ENCODE assay signal across 9 cellular contexts in the genomic region with DNA sequence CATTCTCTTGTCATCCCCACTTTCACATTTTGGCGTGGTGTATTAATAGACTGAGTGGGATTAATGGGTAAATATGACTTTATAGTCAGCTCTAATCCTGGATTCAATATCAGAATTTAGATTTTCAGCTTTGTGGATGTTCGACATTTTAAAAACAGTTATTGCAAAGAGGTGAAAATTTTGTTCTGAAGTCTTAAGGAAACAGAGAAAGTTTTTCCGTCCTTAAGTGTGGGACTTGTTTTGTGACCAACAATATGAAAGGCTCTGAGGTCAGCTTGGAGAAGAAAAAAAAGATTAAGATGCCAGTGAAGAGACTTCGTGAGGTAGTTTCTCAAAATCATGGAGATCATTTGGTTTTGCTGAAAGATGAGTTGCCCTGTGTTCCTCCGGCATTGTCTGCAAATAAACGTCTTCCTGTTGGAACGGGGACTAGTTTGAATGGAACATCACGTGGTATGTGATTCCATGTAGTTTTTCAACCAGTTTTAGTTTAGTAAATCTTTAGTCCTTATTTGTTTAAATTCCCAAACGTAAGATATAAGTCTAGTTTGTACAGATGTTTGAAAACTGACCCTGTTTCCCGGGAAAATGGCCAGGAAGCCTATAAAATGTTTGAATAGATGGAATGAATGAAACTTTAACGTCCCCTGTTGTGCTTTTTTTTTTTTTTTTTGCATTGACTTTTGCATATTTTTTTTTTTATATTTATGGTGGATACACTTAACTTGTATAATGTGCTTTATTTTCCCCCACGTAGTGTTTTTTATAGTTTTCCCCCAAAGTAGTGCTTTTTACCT. TPM values are rescaled to one million over a fixed set of nuclear protein-coding genes. Genes with fewer than 3 reads are reported as not detected.
DNase-seq lines count a peak whose midpoint lies in the region; ATAC-seq, FAIRE-seq and TF ChIP-seq lines count a peak whose summit lies in the region.
"Had no signal": no experiment of that assay in that cellular context is flagged by ENCODE, and none has a peak within 500 bp of the region (broad histone marks: within the 10 kb centered on the region; RNA-seq: fewer than 3 reads in every experiment).

No MANE protein-coding gene starts in this region.

- no peaks in the 10 kb centered on the region for H3K27me3 ChIP-seq in MG63
- H3K27me3 ChIP-seq in SK-N-SH (ENCODE audit: insufficient read depth) = no peaks in the 10 kb centered on the region
- no peaks in the 10 kb centered on the region for H3K27me3 ChIP-seq in endocrine pancreas (ENCODE audit: control insufficient read depth, insufficient read depth, low read length)

- H3K4me3 ChIP-seq in MG63 = peak overlapping the region; percentile 88
- H3K4me3 ChIP-seq in SK-N-SH (ENCODE audit: low read depth in 2 of 2, low read length in 1 of 2) = peak overlapping the region; percentile 80 to 90
- peak overlapping the region; percentile 99 for H3K4me3 ChIP-seq in endocrine pancreas (ENCODE audit: control insufficient read depth, insufficient read depth, low read length)

- CTCF ChIA-PET in SK-N-SH (lab: Yijun Ruan, JAX) = interaction anchor here (1.0 to 5.4 kb wide), 2 partner anchors 32 to 64 kb away, joined by 3 to 19 read pairs; partner anchors contain the start of gene TOMM20L

- peaks cover 66% of the 10 kb centered on the region for H3K79me2 ChIP-seq in SK-N-SH (ENCODE audit: insufficient read depth)

- H4K20me1 ChIP-seq in SK-N-SH (ENCODE audit: insufficient read depth) = no peaks in the 10 kb centered on the region

- no peaks in the 10 kb centered on the region for H3K9me3 ChIP-seq in MG63
- no peaks in the 10 kb centered on the region for H3K9me3 ChIP-seq in SK-N-SH
- no peaks in the 10 kb centered on the region for H3K9me3 ChIP-seq in endocrine pancreas (ENCODE audit: control insufficient read depth, low read length)

- H2AFZ ChIP-seq in SK-N-SH (ENCODE audit: low read depth) = peak overlapping the region; percentile 97

- no peak; the same call in 1 of the 2 replicates for TF ChIP-seq CTCF in SK-N-SH (IDR thresholded peaks at IDR 0.05)

- POLR2A ChIA-PET in SK-N-SH (lab: Yijun Ruan, JAX) = interaction anchor here (2.3 kb wide), 1 partner anchor 130 kb away, joined by 8 read pairs; the partner anchor contains the start of gene ARID4A

- H3F3A ChIP-seq in SK-N-SH (replicated peaks; ENCODE audit: insufficient read depth) = peaks cover 18% of the 10 kb centered on the region

- ATAC-seq in HG02623 (IDR thresholded peaks at IDR 0.05; ENCODE audit: unreplicated experiment) = no peak

- H3K9ac ChIP-seq in SK-N-SH = peak overlapping the region; percentile 90
- H3K9ac ChIP-seq in endocrine pancreas (ENCODE audit: control insufficient read depth, insufficient read depth, low read length) = peak overlapping the region; percentile 69

- TF ChIP-seq EP300 in SK-N-SH (IDR thresholded peaks at IDR 0.05; ENCODE audit: borderline replicate concordance in 1 of 2, low read depth in 1 of 2, low read length in 1 of 2) = no peak

- H3K4me1 ChIP-seq in SK-N-SH (ENCODE audit: control insufficient read depth in 1 of 2, insufficient read depth in 2 of 2, low read depth in 1 of 2, low read length in 1 of 2) = peaks cover 0 to 6% of the 10 kb centered on the region in 2 experiments; a peak in 3 of 4 replicates
- peaks cover 24% of the 10 kb centered on the region for H3K4me1 ChIP-seq in endocrine pancreas (ENCODE audit: control insufficient read depth, insufficient read depth, low read length)

- WGBS in SK-N-SH (ENCODE audit: low lambda C conversion rate) = 2% methylated on average over 12 of the region's 12 CpGs

- no peak for TF ChIP-seq RAD21 in SK-N-SH (IDR thresholded peaks at IDR 0.05; ENCODE audit: low read length)

- H3K4me2 ChIP-seq in SK-N-SH = peak overlapping the region; percentile 90

- H3K36me3 ChIP-seq in MG63 (peaks cover 10% of the 10 kb centered on the region), SK-N-SH (replicated peaks in 1 of 2; ENCODE audit: control insufficient read depth in 1 of 2, insufficient read depth in 2 of 2, low read length in 1 of 2) (peaks cover 11 to 21% of the 10 kb centered on the region in 2 experiments), endocrine pancreas (ENCODE audit: control insufficient read depth, insufficient read depth, low read length) (no peaks in the 10 kb centered on the region)

- no peaks in the 10 kb centered on the region for H3K9me2 ChIP-seq in SK-N-SH

- no peak for FAIRE-seq in urothelium cell line (lab: Jason Lieb, UNC)

- DNase-seq in NOMO-1 (lab: John Stamatoyannopoulos, UW; ENCODE audit: unreplicated experiment in 2 of 2) = peak; percentile 2 to 36
- no peak for DNase-seq in NOMO-1 treated with dmso at 0.1 percent for 144 hours (lab: John Stamatoyannopoulos, UW; ENCODE audit: unreplicated experiment)
- DNase-seq in MG63 = peak; percentile 2
- DNase-seq in SK-N-SH = peak; percentile 35
- DNase-seq in midbrain (lab: John Stamatoyannopoulos, UW) = peak; percentile 20
- DNase-seq in urothelium cell line (ENCODE audit: low spot score) = peak; percentile 49

- H3K27ac ChIP-seq in SK-N-SH (ENCODE audit: low read depth in 2 of 2, low read length in 1 of 2) = peak overlapping the region; percentile 91 to 99

TF ChIP-seq in SK-N-SH, 30 proteins besides CTCF, POLR2A, EP300 and RAD21 (continues in another document):
- no peak for TF ChIP-seq FOXM1 (IDR thresholded peaks at IDR 0.05; ENCODE audit: low read depth)
- TF ChIP-seq RCOR1 (IDR thresholded peaks at IDR 0.05; ENCODE audit: low read length) = no peak
- TF ChIP-seq MXI1 (IDR thresholded peaks at IDR 0.05; ENCODE audit: low read depth, low read length) = peak; percentile 72
- no peak for TF ChIP-seq RFX5 (IDR thresholded peaks at IDR 0.05; ENCODE audit: low read length)
- no peak for TF ChIP-seq CHD2 (IDR thresholded peaks at IDR 0.05; ENCODE audit: low read length, partially characterized antibody)
- TF ChIP-seq FOSL2 (IDR thresholded peaks at IDR 0.05; ENCODE audit: borderline replicate concordance, low read depth) = no peak
- TF ChIP-seq SMC3 (IDR thresholded peaks at IDR 0.05; ENCODE audit: low read depth, low read length) = no peak
- TF ChIP-seq POLR2AphosphoS5 (IDR thresholded peaks at IDR 0.05; ENCODE audit: low read depth, low read length) = no peak
- TF ChIP-seq, protein P1, sequence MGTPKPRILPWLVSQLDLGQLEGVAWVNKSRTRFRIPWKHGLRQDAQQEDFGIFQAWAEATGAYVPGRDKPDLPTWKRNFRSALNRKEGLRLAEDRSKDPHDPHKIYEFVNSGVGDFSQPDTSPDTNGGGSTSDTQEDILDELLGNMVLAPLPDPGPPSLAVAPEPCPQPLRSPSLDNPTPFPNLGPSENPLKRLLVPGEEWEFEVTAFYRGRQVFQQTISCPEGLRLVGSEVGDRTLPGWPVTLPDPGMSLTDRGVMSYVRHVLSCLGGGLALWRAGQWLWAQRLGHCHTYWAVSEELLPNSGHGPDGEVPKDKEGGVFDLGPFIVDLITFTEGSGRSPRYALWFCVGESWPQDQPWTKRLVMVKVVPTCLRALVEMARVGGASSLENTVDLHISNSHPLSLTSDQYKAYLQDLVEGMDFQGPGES (IDR thresholded peaks at IDR 0.05; ENCODE audit: low read depth, low read length) = no peak
- no peak for TF ChIP-seq NFIC (IDR thresholded peaks at IDR 0.05; ENCODE audit: borderline replicate concordance)
- peak; percentile 66 for TF ChIP-seq MAX (IDR thresholded peaks at IDR 0.05; ENCODE audit: low read depth)
- TF ChIP-seq JUND (IDR thresholded peaks at IDR 0.05) = no peak
- TF ChIP-seq, protein P2, sequence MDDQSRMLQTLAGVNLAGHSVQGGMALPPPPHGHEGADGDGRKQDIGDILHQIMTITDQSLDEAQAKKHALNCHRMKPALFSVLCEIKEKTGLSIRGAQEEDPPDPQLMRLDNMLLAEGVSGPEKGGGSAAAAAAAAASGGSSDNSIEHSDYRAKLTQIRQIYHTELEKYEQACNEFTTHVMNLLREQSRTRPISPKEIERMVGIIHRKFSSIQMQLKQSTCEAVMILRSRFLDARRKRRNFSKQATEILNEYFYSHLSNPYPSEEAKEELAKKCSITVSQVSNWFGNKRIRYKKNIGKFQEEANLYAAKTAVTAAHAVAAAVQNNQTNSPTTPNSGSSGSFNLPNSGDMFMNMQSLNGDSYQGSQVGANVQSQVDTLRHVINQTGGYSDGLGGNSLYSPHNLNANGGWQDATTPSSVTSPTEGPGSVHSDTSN (IDR thresholded peaks at IDR 0.05) = no peak
- TF ChIP-seq YY1 (IDR thresholded peaks at IDR 0.05; ENCODE audit: low read depth) = no peak; the same call in 1 of the 2 replicates
- TF ChIP-seq TAF1 (IDR thresholded peaks at IDR 0.05; ENCODE audit: borderline replicate concordance, low read depth, low read length) = 0 out of 2 replicates have a peak, but pooled peaks have one; percentile 27
- no peak for TF ChIP-seq RXRA (IDR thresholded peaks at IDR 0.05; ENCODE audit: borderline replicate concordance, low read depth)
- TF ChIP-seq GABPA (IDR thresholded peaks at IDR 0.05; ENCODE audit: low read depth) = peak; percentile 51; the same call in 1 of the 2 replicates
- no peak for TF ChIP-seq USF2 (IDR thresholded peaks at IDR 0.05; ENCODE audit: borderline replicate concordance, low read depth, low read length)

RNA-seq across cellular contexts. Expression of gene KIAA0586, which starts 0.7 kb away (rescaled TPM):
- total RNA-seq in MG63 (2014; rRNA removed; shearing (Covaris generic); ENCODE audit: low replicate concordance) = 11.5 and 28.4 TPM in 2 replicates
- polyA plus RNA-seq in SK-N-SH (2012; rRNA removed) = 7.5 and 9.2 TPM in 2 replicates
- 8.7 and 9.1 TPM in 2 replicates for polyA plus RNA-seq in SK-N-SH (2012; cell fraction: cytosol; rRNA removed)
- polyA plus RNA-seq in SK-N-SH (2012; cell fraction: nucleus; rRNA removed) = 7.9 and 12.8 TPM in 2 replicates

RNA-seq across cellular contexts. Expression of gene TIMM9, which starts 0.9 kb away (rescaled TPM):
- 49.2 and 80.2 TPM in 2 replicates for total RNA-seq in MG63 (2014; rRNA removed; shearing (Covaris generic); ENCODE audit: low replicate concordance)
- 17.9 and 20.3 TPM in 2 replicates for polyA plus RNA-seq in SK-N-SH (2012; rRNA removed)
- 30.6 and 34.6 TPM in 2 replicates for polyA plus RNA-seq in SK-N-SH (2012; cell fraction: cytosol; rRNA removed)
- polyA plus RNA-seq in SK-N-SH (2012; cell fraction: nucleus; rRNA removed) = 5.5 and 8.5 TPM in 2 replicates

RNA-seq across cellular contexts. Expression of gene TOMM20L, which starts 32.5 kb away (rescaled TPM):
- total RNA-seq in MG63 (2014; rRNA removed; shearing (Covaris generic); ENCODE audit: low replicate concordance) = not detected in 2 replicates
- not detected in 2 replicates for polyA plus RNA-seq in SK-N-SH (2012; rRNA removed)
- not detected in 2 replicates for polyA plus RNA-seq in SK-N-SH (2012; cell fraction: cytosol; rRNA removed)
- not detected in 2 replicates for polyA plus RNA-seq in SK-N-SH (2012; cell fraction: nucleus; rRNA removed)
- total RNA-seq: left cardiac atrium had no signal
